1 cellular context compared by ENCODE assay signal in genomic region chr22:40044102-40044869, GRCh38.
TF ChIP-seq lines count a peak whose summit lies in the region.

No MANE protein-coding gene starts in this region.

TF ChIP-seq in HepG2, 621 proteins besides CTCF, POLR2A, EP300 and RAD21 (continued from another document and continues in another):
- TF ChIP-seq ZNF570 (CRISPR knock-in tag; IDR thresholded peaks at IDR 0.05; ENCODE audit: borderline replicate concordance) (no peak), PCBP1 (IDR thresholded peaks at IDR 0.05; ENCODE audit: borderline replicate concordance, low read depth, low read length) (peak; percentile 96; the same call in 1 of the 2 replicates), SMARCC2 (IDR thresholded peaks at IDR 0.05) (no peak), TARDBP (CRISPR knock-in tag; IDR thresholded peaks at IDR 0.05) (no peak), SIX4 (CRISPR knock-in tag; IDR thresholded peaks at IDR 0.05) (no peak), HIC2 (CRISPR knock-in tag; IDR thresholded peaks at IDR 0.05; ENCODE audit: low read depth) (no peak), ZNF142 (CRISPR knock-in tag; IDR thresholded peaks at IDR 0.05) (no peak; the same call in 1 of the 2 replicates), ZNF7 (CRISPR knock-in tag; IDR thresholded peaks at IDR 0.05) (no peak), GATAD1 (CRISPR knock-in tag; IDR thresholded peaks at IDR 0.05) (peak; percentile 92), NKX3-1 (CRISPR knock-in tag; IDR thresholded peaks at IDR 0.05) (no peak), FOXK1 (CRISPR knock-in tag; IDR thresholded peaks at IDR 0.05; ENCODE audit: borderline replicate concordance, low read depth) (peak; percentile 80), ATM (IDR thresholded peaks at IDR 0.05; ENCODE audit: borderline replicate concordance) (no peak), ZFP36 (IDR thresholded peaks at IDR 0.05; ENCODE audit: borderline replicate concordance, low read depth, low read length, partially characterized antibody) (no peak), ZBTB43 (CRISPR knock-in tag; conservative IDR thresholded peaks at IDR 0.05) (no peak), MAZ (IDR thresholded peaks at IDR 0.05; ENCODE audit: borderline replicate concordance, low read depth, low read length) (0 out of 2 replicates have a peak, but pooled peaks have one; percentile 32), MAZ (CRISPR knock-in tag; IDR thresholded peaks at IDR 0.05; ENCODE audit: low read depth) (peak; percentile 27; the same call in 1 of the 2 replicates), ZNF337 (CRISPR knock-in tag; IDR thresholded peaks at IDR 0.05; ENCODE audit: borderline replicate concordance, low read depth) (no peak), WIZ (CRISPR knock-in tag; IDR thresholded peaks at IDR 0.05) (no peak), ATF3 (CRISPR knock-in tag; IDR thresholded peaks at IDR 0.05) (no peak), RXRB (CRISPR knock-in tag; IDR thresholded peaks at IDR 0.05; ENCODE audit: borderline replicate concordance) (no peak), REL (CRISPR knock-in tag; conservative IDR thresholded peaks at IDR 0.05) (no peak), ZNF552 (CRISPR knock-in tag; IDR thresholded peaks at IDR 0.05; ENCODE audit: borderline replicate concordance) (no peak), HDAC1 (CRISPR knock-in tag; IDR thresholded peaks at IDR 0.05) (peak; percentile 52), ZNF75D (CRISPR knock-in tag; IDR thresholded peaks at IDR 0.05; ENCODE audit: borderline replicate concordance) (no peak), ZMAT5 (CRISPR knock-in tag; IDR thresholded peaks at IDR 0.05; ENCODE audit: borderline replicate concordance, low read depth) (no peak), SALL2 (CRISPR knock-in tag; IDR thresholded peaks at IDR 0.05) (no peak), ZBTB1 (CRISPR knock-in tag; IDR thresholded peaks at IDR 0.05; ENCODE audit: borderline replicate concordance) (no peak), ATF7-NPFF (CRISPR knock-in tag; IDR thresholded peaks at IDR 0.05; ENCODE audit: low read depth) (no peak), ZNF720 (CRISPR knock-in tag; IDR thresholded peaks at IDR 0.05) (no peak), ZNF724P (CRISPR knock-in tag; IDR thresholded peaks at IDR 0.05; ENCODE audit: borderline replicate concordance) (no peak), IRF9 (CRISPR knock-in tag; IDR thresholded peaks at IDR 0.05; ENCODE audit: borderline replicate concordance) (no peak), PBX2 (CRISPR knock-in tag; IDR thresholded peaks at IDR 0.05) (peak; percentile 94), ZKSCAN8 (CRISPR knock-in tag; IDR thresholded peaks at IDR 0.05; ENCODE audit: borderline replicate concordance) (peak; percentile 16; the same call in 1 of the 2 replicates), GZF1 (CRISPR knock-in tag; IDR thresholded peaks at IDR 0.05) (no peak), ARID2 (CRISPR knock-in tag; IDR thresholded peaks at IDR 0.05; ENCODE audit: borderline replicate concordance) (no peak), ZNF251 (CRISPR knock-in tag; IDR thresholded peaks at IDR 0.05) (no peak), ARHGAP35 (CRISPR knock-in tag; IDR thresholded peaks at IDR 0.05; ENCODE audit: borderline replicate concordance) (no peak), ZFP41 (CRISPR knock-in tag; IDR thresholded peaks at IDR 0.05; ENCODE audit: borderline replicate concordance) (no peak), ARNTL (CRISPR knock-in tag; IDR thresholded peaks at IDR 0.05) (no peak), ZNF558 (CRISPR knock-in tag; IDR thresholded peaks at IDR 0.05; ENCODE audit: borderline replicate concordance) (no peak), MXD1 (CRISPR knock-in tag; IDR thresholded peaks at IDR 0.05) (no peak), ZNF318 (CRISPR knock-in tag; IDR thresholded peaks at IDR 0.05) (no peak), ZNF234 (CRISPR knock-in tag; conservative IDR thresholded peaks at IDR 0.05) (no peak), ZNF768 (CRISPR knock-in tag; IDR thresholded peaks at IDR 0.05) (no peak), REXO4 (CRISPR knock-in tag; IDR thresholded peaks at IDR 0.05; ENCODE audit: borderline replicate concordance) (no peak)
